ENCODE assay signal across 1 cellular context in the genomic region with DNA sequence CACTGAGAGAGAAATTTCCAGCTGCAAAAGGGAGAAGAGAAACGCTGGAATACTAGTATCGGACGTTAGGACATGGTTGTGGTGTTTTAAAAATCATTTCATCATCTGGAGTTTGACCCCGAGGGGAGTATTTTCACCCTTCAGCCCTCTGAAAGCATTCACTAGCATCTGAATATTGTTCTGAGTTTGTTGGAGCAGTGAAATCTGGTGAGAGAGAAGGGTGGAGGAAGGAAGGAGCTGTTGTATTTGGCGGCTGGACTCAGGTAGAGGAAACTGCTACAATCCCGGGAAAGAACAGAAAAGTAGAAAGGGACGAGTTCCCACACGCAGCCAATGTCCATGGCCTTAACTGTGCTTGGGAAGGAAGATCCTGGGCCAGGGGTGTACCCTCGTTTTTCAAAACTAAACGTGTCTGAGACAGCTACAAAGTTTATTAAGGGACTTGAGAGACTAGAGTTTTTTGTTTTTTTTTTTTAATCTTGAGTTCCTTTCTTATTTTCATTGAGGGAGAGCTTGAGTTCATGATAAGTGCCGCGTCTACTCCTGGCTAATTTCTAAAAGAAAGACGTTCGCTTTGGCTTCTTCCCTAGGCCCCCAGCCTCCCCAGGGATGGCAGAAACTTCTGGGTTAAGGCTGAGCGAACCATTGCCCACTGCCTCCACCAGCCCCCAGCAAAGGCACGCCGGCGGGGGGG.
TF ChIP-seq lines count a peak whose summit lies in the region.

No MANE protein-coding gene starts in this region.

TF ChIP-seq in HepG2, 621 proteins besides CTCF, POLR2A, EP300 and RAD21 (continued from another document):
- TF ChIP-seq, protein P1, sequence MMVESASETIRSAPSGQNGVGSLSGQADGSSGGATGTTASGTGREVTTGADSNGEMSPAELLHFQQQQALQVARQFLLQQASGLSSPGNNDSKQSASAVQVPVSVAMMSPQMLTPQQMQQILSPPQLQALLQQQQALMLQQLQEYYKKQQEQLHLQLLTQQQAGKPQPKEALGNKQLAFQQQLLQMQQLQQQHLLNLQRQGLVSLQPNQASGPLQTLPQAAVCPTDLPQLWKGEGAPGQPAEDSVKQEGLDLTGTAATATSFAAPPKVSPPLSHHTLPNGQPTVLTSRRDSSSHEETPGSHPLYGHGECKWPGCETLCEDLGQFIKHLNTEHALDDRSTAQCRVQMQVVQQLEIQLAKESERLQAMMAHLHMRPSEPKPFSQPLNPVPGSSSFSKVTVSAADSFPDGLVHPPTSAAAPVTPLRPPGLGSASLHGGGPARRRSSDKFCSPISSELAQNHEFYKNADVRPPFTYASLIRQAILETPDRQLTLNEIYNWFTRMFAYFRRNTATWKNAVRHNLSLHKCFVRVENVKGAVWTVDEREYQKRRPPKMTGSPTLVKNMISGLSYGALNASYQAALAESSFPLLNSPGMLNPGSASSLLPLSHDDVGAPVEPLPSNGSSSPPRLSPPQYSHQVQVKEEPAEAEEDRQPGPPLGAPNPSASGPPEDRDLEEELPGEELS (CRISPR knock-in tag; IDR thresholded peaks at IDR 0.05) = no peak
- TF ChIP-seq ZNF777 (CRISPR knock-in tag; IDR thresholded peaks at IDR 0.05) (no peak), THAP11 (CRISPR knock-in tag; IDR thresholded peaks at IDR 0.05) (peak; percentile 43; the same call in 1 of the 2 replicates), DMAP1 (CRISPR knock-in tag; IDR thresholded peaks at IDR 0.05) (no peak), ZNF446 (CRISPR knock-in tag; IDR thresholded peaks at IDR 0.05) (peak; percentile 35; the same call in 1 of the 2 replicates), CEBPG (CRISPR knock-in tag; IDR thresholded peaks at IDR 0.05) (peak; percentile 39; the same call in 1 of the 2 replicates), NFIB (CRISPR knock-in tag; IDR thresholded peaks at IDR 0.05; ENCODE audit: borderline replicate concordance) (no peak), FOXA3 (CRISPR knock-in tag; IDR thresholded peaks at IDR 0.05) (0 out of 2 replicates have a peak, but pooled peaks have one; percentile 5)
